ENCODE assay signal across 27 cellular contexts in the genomic region with DNA sequence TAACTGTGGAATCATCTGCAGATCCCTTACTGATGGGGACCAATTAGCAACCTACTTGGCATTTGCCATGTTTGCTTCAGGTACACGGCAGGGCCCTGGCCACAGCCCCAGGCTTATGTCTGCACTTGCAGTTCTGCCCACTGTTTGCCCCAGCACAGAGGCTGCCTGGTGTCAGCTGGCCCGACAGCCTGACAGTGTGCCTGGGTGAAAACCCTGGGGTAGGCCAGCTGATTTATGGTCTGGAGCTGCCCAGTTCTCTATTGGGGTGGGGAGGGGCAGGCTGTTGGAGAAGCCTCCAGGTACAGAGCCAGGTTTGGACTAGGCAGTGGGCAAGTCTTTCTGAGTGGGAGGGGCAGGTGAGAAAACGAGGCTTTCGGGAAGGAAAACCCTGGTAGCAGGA. TPM values are rescaled to one million over a fixed set of nuclear protein-coding genes. Genes with fewer than 3 reads are reported as not detected.
"Had no signal": no experiment of that assay in that cellular context is flagged by ENCODE, and none has a peak within 500 bp of the region (broad histone marks: within the 10 kb centered on the region; RNA-seq: fewer than 3 reads in every experiment).

No MANE protein-coding gene starts in this region.

- H3K4me1 ChIP-seq: pancreas, tibial artery had no signal

- H3K36me3 Mint-ChIP-seq: naive B cell had no signal

- H3K27me3 ChIP-seq: pancreas, right atrium auricular region had no signal

- H3K36me3 ChIP-seq: brain microvascular endothelial cell, esophagus squamous epithelium, left ventricle myocardium inferior, pancreas, right atrium auricular region, suprapubic skin, tibial artery had no signal

- H3K27me3 Mint-ChIP-seq: naive B cell had no signal

- H3K4me3 ChIP-seq: esophagus squamous epithelium, left ventricle myocardium inferior, lung, pancreas, right atrium auricular region, suprapubic skin, tibial artery had no signal

- H3K9me3 Mint-ChIP-seq: nephron progenitor cell had no signal

- H3K9me3 ChIP-seq: esophagus squamous epithelium, left ventricle myocardium inferior, pancreas, right atrium auricular region, suprapubic skin, tibial artery had no signal

- H3K27ac ChIP-seq: brain microvascular endothelial cell, esophagus squamous epithelium, left ventricle myocardium inferior, pancreas, right atrium auricular region, suprapubic skin, tibial artery, VCaP had no signal

- H3K4me1 Mint-ChIP-seq: nephron progenitor cell had no signal

- H3K27ac Mint-ChIP-seq: nephron progenitor cell had no signal

- DNase-seq: activated CD4-positive, alpha-beta T cell treated with anti-CD3 and anti-CD28 coated beads for 4 hours; activated CD4-positive, alpha-beta T cell treated with anti-CD3 and anti-CD28 coated beads, Interleukin-2, amount 50 U/mL, for 4 hours; activated CD8-positive, alpha-beta memory T cell treated with anti-CD3 and anti-CD28 coated beads for 24 hours; activated gamma-delta T cell treated with Interleukin-2 at 50 U/mL for 16 hours; activated naive CD4-positive, alpha-beta T cell treated with anti-CD3 and anti-CD28 coated beads, Interleukin-2, amount 50 U/mL, for 16 hours; amniotic stem cell; brain microvascular endothelial cell; dermis blood vessel endothelial cell; effector CD4-positive, alpha-beta T cell; esophagus squamous epithelium; foreskin melanocyte; left ventricle myocardium inferior; naive B cell; nephron progenitor cell; pancreas; stimulated activated CD4-positive, alpha-beta T cell treated with anti-CD3 and anti-CD28 coated beads, Interleukin-15, amount 100 ng/mL, for 24 hours; stimulated activated CD4-positive, alpha-beta T cell treated with anti-CD3 and anti-CD28 coated beads, Interleukin-2, amount 100 ng/mL, for 24 hours; stimulated activated naive CD4-positive, alpha-beta T cell; T-helper 1 cell; tibial artery had no signal

- H3K4me3 Mint-ChIP-seq: naive B cell, nephron progenitor cell had no signal

- ATAC-seq: pancreas had no signal

RNA-seq across cellular contexts. Expression of gene TGM5, which starts 11.2 kb away (rescaled TPM):
- total RNA-seq: dermis blood vessel endothelial cell, left ventricle myocardium inferior, pancreas, pulmonary artery endothelial cell had no signal

RNA-seq across cellular contexts. Expression of gene TGM7, which starts 24.2 kb away (rescaled TPM):
- total RNA-seq: astrocyte, dermis blood vessel endothelial cell, left ventricle myocardium inferior, lung, pancreas, pulmonary artery endothelial cell, right atrium auricular region, suprapubic skin, ureter had no signal

RNA-seq across cellular contexts. Expression of gene EPB42, which starts 57.1 kb away (rescaled TPM):
- total RNA-seq: astrocyte, dermis blood vessel endothelial cell, esophagus squamous epithelium, left ventricle myocardium inferior, pancreas, pulmonary artery endothelial cell, suprapubic skin, ureter had no signal
